Comparison of ENCODE assay signal across 22 cellular contexts in the genomic region with DNA sequence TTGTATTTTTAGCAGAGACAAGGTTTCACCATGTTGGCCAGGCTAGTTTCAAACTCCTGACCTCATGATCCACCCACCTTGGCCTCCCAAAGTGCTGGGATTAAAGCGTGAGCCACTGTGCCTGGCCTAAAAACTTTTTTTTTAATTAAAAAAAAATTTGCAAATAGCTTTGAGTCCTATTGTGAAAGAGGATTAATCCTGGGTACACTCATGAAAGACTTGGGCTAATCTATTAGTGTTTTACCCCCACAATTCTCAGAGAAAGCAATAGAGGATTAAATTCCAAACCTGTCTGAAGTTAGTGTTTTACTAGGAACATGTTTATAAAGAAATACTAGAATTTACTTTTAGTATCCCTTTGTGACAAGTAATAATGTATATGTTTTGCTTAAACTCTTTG.
DNase-seq lines count a peak whose midpoint lies in the region; TF ChIP-seq lines count a peak whose summit lies in the region.
"Had no signal": no experiment of that assay in that cellular context is flagged by ENCODE, and none has a peak within 500 bp of the region (broad histone marks: within the 10 kb centered on the region; RNA-seq: fewer than 3 reads in every experiment).

No MANE protein-coding gene starts in this region.

- CTCF ChIA-PET in Calu3 (lab: Charles Lee), result interaction anchor here (0.7 kb wide), 1 partner anchor 745 kb away, joined by 5 read pairs; no protein-coding TSS in a partner anchor

- TF ChIP-seq CTCF in Calu3 (IDR thresholded peaks at IDR 0.05; ENCODE audit: unreplicated experiment) (no peak), retinal pigment epithelial cell (conservative IDR thresholded peaks at IDR 0.05; ENCODE audit: low read depth, low read length) (no peak)

- H3K4me3 ChIP-seq in retinal pigment epithelial cell (ENCODE audit: low read length), result no peak overlapping the region
- H3K4me3 ChIP-seq: A549; BLaER1 treated with 17β-estradiol and CSF1 and Interleukin-3, amounts not matched to agents 10 nM and 100 nM; GM12878 had no signal

- H3K27me3 Mint-ChIP-seq in Calu3 (ENCODE audit: unreplicated experiment), result no peaks in the 10 kb centered on the region
- H3K27me3 Mint-ChIP-seq: CD4-positive, alpha-beta T cell had no signal

- H3K4me3 Mint-ChIP-seq in Calu3 (ENCODE audit: low read depth, unreplicated experiment), result no peak overlapping the region
- H3K4me3 Mint-ChIP-seq: B cell; CD4-positive, alpha-beta T cell; CD8-positive, alpha-beta T cell had no signal

- no peaks in the 10 kb centered on the region for H3K36me3 Mint-ChIP-seq in Calu3 (ENCODE audit: insufficient read depth, unreplicated experiment)
- H3K36me3 Mint-ChIP-seq: CD8-positive, alpha-beta T cell had no signal

- peak overlapping the region; percentile 4 for H3K27ac Mint-ChIP-seq in Calu3 (ENCODE audit: unreplicated experiment)
- H3K27ac Mint-ChIP-seq: B cell; CD4-positive, alpha-beta T cell; CD8-positive, alpha-beta T cell had no signal

- DNase-seq in NCI-H82 (lab: John Stamatoyannopoulos, UW), result peak; percentile 28
- no peak for DNase-seq in NCI-H82 treated with DMSO at 0.1 percent for 48 hours (lab: John Stamatoyannopoulos, UW; ENCODE audit: unreplicated experiment)
- DNase-seq in Calu3, result no peak
- peak; percentile 17 for DNase-seq in iris pigment epithelial cell (ENCODE audit: low read depth)
- peak; percentile 57 for DNase-seq in retinal pigment epithelial cell (ENCODE audit: low read depth)
- DNase-seq in ecto neural progenitor cell (ENCODE audit: low spot score), result no peak
- DNase-seq in dedifferentiated amniotic fluid mesenchymal stem cell (ENCODE audit: extremely low spot score), result no peak
- DNase-seq: AML-193; Caco-2; CD4-positive, alpha-beta T cell; CD8-positive, alpha-beta T cell; DMS 273 treated with DMSO at 0.1 percent for 48 hours; DMS153; DMS53; DMS79; DND-41; EL; GDM1 had no signal

- intact Hi-C loops in Calu3 (cut with micrococcal nuclease; ENCODE audit: unreplicated experiment), result loop anchor here (5.0 kb wide), 1 partner anchor 97 kb away; no protein-coding TSS in a partner anchor

- BruUV-seq in Calu3 (replicated peaks; lab: Mats Ljungman, UMichigan), result no TSS peak

- no peaks in the 10 kb centered on the region for H3K9me3 Mint-ChIP-seq in Calu3 (ENCODE audit: low read depth, unreplicated experiment)
- H3K9me3 Mint-ChIP-seq: CD4-positive, alpha-beta T cell; CD8-positive, alpha-beta T cell had no signal

- peaks cover 33% of the 10 kb centered on the region for H3K4me1 Mint-ChIP-seq in Calu3 (ENCODE audit: low read depth, unreplicated experiment)

Comparison
In these comparisons a context has a peak if more than half of its experiments do, and no peak if none do; other contexts are left out.
1. DNase-seq: peak in NCI-H82 (single experiment), iris pigment epithelial cell (single experiment) and retinal pigment epithelial cell (single experiment); none in NCI-H82 treated with DMSO at 0.1 percent for 48 hours (single experiment), Calu3 (single experiment), ecto neural progenitor cell (single experiment) and dedifferentiated amniotic fluid mesenchymal stem cell (single experiment).